Comparison of ENCODE assay signal across 15 cellular contexts in the genomic region with DNA sequence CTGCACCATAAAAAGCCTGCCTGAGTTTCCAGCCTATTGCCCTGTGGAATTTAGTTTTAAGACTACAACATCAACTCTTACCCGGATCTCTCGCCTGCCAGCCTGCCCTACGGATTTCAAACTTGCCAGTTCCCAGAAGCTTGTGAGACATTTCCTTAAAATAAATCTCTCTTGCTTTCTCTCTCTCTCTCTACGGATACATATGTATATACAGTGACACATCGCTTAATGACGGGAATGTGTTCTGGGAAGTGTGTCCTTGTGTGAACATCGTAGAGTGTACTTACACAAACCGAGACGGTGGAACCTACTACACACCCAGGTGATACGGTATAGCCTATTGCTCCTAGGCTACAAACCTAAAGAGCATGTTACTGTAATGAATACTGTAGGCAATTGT.
DNase-seq lines count a peak whose midpoint lies in the region; ATAC-seq and TF ChIP-seq lines count a peak whose summit lies in the region.
"Had no signal": no experiment of that assay in that cellular context is flagged by ENCODE, and none has a peak within 500 bp of the region (broad histone marks: within the 10 kb centered on the region; RNA-seq: fewer than 3 reads in every experiment).

No MANE protein-coding gene starts in this region.

- ATAC-seq in RWPE2 (ENCODE audit: low read depth) (no peak), WTC11 (no peak)

- no peak overlapping the region for H2BK12ac ChIP-seq in H9 (ENCODE audit: insufficient read length, low read depth, low read length)

- DNase-seq in AG04450 (ENCODE audit: low read depth, low spot score) (no peak), RWPE2 (ENCODE audit: low spot score) (no peak), chondrocyte (ENCODE audit: low spot score) (no peak), osteoblast (ENCODE audit: insufficient read length, low spot score, missing footprints) (no peak), H9 (no peak), WTC11 (ENCODE audit: low spot score) (no peak), activated gamma-delta T cell treated with Interleukin-2 at 50 U/mL for 16 hours (no peak), globus pallidus (ENCODE audit: low spot score) (no peak)
- DNase-seq: AML-193; Caco-2; CD8-positive, alpha-beta memory T cell; DMS53; GF-D8 had no signal

- no peaks in the 10 kb centered on the region for H3K79me1 ChIP-seq in H9 (ENCODE audit: insufficient read depth, low read depth, low read length, poor library complexity, severe bottlenecking)

- no peak overlapping the region for H3K23ac ChIP-seq in H9 (ENCODE audit: insufficient read length, low read depth, low read length)

- H3K4me1 Mint-ChIP-seq in chondrocyte (ENCODE audit: low read depth) (peaks cover 13% of the 10 kb centered on the region), H9 (peaks cover under 1% of the 10 kb centered on the region in 2 experiments; a peak in 3 of 4 replicates), WTC11 (no peaks in the 10 kb centered on the region)
- H3K4me1 Mint-ChIP-seq: CD8-positive, alpha-beta memory T cell had no signal

- H3T11ph ChIP-seq in H9 (ENCODE audit: low read length), result no peak overlapping the region

- H3K27me3 ChIP-seq in AG04450 (ENCODE audit: control insufficient read depth, insufficient read depth, low read length) (no peaks in the 10 kb centered on the region), RWPE2 (ENCODE audit: insufficient read depth, poor library complexity, severe bottlenecking) (no peaks in the 10 kb centered on the region), osteoblast (ENCODE audit: insufficient read depth, low read length) (no peaks in the 10 kb centered on the region), H9 (ENCODE audit: insufficient read depth, low read length) (no peaks in the 10 kb centered on the region)
- H3K27me3 ChIP-seq: BLaER1 had no signal

- WGBS in H9 (ENCODE audit: extremely low coverage, insufficient read length, low lambda C conversion rate), result no CpG with 5 or more reads among the region's 10 CpGs

- H3K9me3 ChIP-seq in AG04450 (ENCODE audit: control insufficient read depth, insufficient read depth, low read length), result no peaks in the 10 kb centered on the region
- H3K9me3 ChIP-seq in RWPE2 (ENCODE audit: severe bottlenecking), result peaks cover 3% of the 10 kb centered on the region
- H3K9me3 ChIP-seq in osteoblast (ENCODE audit: low read depth, low read length), result no peaks in the 10 kb centered on the region
- H3K9me3 ChIP-seq in H9 (ENCODE audit: control insufficient read depth, low read depth, low read length), result no peaks in the 10 kb centered on the region
- H3K9me3 ChIP-seq: BLaER1, Caco-2 had no signal

- H2BK120ac ChIP-seq in H9 (ENCODE audit: low read depth, low read length, poor library complexity, severe bottlenecking), result no peak overlapping the region

- H2BK20ac ChIP-seq in H9 (ENCODE audit: low read depth, low read length, poor library complexity, severe bottlenecking), result no peak overlapping the region

- H2BK5ac ChIP-seq in H9 (ENCODE audit: insufficient read length, low read length), result no peak overlapping the region

- H3K4ac ChIP-seq in H9 (ENCODE audit: low read depth, low read length), result no peak overlapping the region

- H3K18ac ChIP-seq in H9 (ENCODE audit: insufficient read length, low read depth, low read length), result no peak overlapping the region

- H3K4me2 ChIP-seq in osteoblast (ENCODE audit: insufficient read depth, low read length), result peak overlapping the region; percentile 2
- no peak overlapping the region for H3K4me2 ChIP-seq in H9 (ENCODE audit: insufficient read depth, insufficient read length, low read length)
- H3K4me2 ChIP-seq: BLaER1 had no signal

- H3K9me3 Mint-ChIP-seq in chondrocyte (ENCODE audit: low read depth) (no peaks in the 10 kb centered on the region), H9 (no peaks in the 10 kb centered on the region), WTC11 (peaks cover 63% of the 10 kb centered on the region)
- H3K9me3 Mint-ChIP-seq: CD8-positive, alpha-beta memory T cell had no signal

- H3K36me3 ChIP-seq in RWPE2 (ENCODE audit: low read depth), result no peaks in the 10 kb centered on the region
- H3K36me3 ChIP-seq in osteoblast (ENCODE audit: insufficient read depth, low read length), result no peaks in the 10 kb centered on the region
- H3K36me3 ChIP-seq: BLaER1 had no signal

- no peaks in the 10 kb centered on the region for H3K23me2 ChIP-seq in H9 (ENCODE audit: insufficient read length, low read depth, low read length, poor library complexity, severe bottlenecking)

- no peaks in the 10 kb centered on the region for H3K36me3 Mint-ChIP-seq in chondrocyte (ENCODE audit: low read depth)
- no peaks in the 10 kb centered on the region for H3K36me3 Mint-ChIP-seq in H9 (ENCODE audit: insufficient read depth in 1 of 3, low read depth in 3 of 3)
- H3K36me3 Mint-ChIP-seq in WTC11, result peaks cover 44% of the 10 kb centered on the region

- H2AK5ac ChIP-seq in H9 (ENCODE audit: insufficient read length, low read length), result no peak overlapping the region

- H4K20me1 ChIP-seq in osteoblast (ENCODE audit: insufficient read depth, low read length), result no peaks in the 10 kb centered on the region
- no peaks in the 10 kb centered on the region for H4K20me1 ChIP-seq in H9 (ENCODE audit: control insufficient read depth, insufficient read depth, insufficient read length)
- H4K20me1 ChIP-seq: BLaER1 had no signal

- no peak overlapping the region for H2BK15ac ChIP-seq in H9 (ENCODE audit: low read depth, low read length)

- H3K4me1 ChIP-seq in RWPE2 (ENCODE audit: insufficient read depth, poor library complexity, severe bottlenecking) (peaks cover 13% of the 10 kb centered on the region), osteoblast (ENCODE audit: insufficient read depth, low read length) (peaks cover 17% of the 10 kb centered on the region), H9 (ENCODE audit: insufficient read depth, low read length) (no peaks in the 10 kb centered on the region)

- H3K79me2 ChIP-seq in osteoblast (ENCODE audit: insufficient read depth, low read length) (no peaks in the 10 kb centered on the region), H9 (ENCODE audit: insufficient read depth, low read length) (no peaks in the 10 kb centered on the region)

- no peak overlapping the region for H3K56ac ChIP-seq in H9 (ENCODE audit: insufficient read length, low read depth, low read length)

- H3K27ac Mint-ChIP-seq in chondrocyte (ENCODE audit: unreplicated experiment) (peak overlapping the region; percentile 90), H9 (no peak overlapping the region), WTC11 (no peak overlapping the region)
- H3K27ac Mint-ChIP-seq: CD8-positive, alpha-beta memory T cell had no signal

- H3K4me3 Mint-ChIP-seq in chondrocyte (ENCODE audit: unreplicated experiment), result no peak overlapping the region
- no peak overlapping the region for H3K4me3 Mint-ChIP-seq in H9
- H3K4me3 Mint-ChIP-seq in WTC11, result no peak overlapping the region
- H3K4me3 Mint-ChIP-seq: CD8-positive, alpha-beta memory T cell had no signal

- H4K8ac ChIP-seq in H9 (replicated peaks; ENCODE audit: insufficient read length, low read depth, low read length), result no peak overlapping the region

- H2AFZ ChIP-seq in osteoblast (ENCODE audit: low read length) (no peak overlapping the region), H9 (ENCODE audit: low read length) (no peak overlapping the region)

- POLR2A ChIA-PET in AG04450 (lab: Yijun Ruan, JAX) (interaction anchor here (1.1 kb wide), 1 partner anchor 13 kb away, joined by 3 read pairs; no protein-coding TSS in a partner anchor), WTC11 (lab: Charles Lee) (no interaction called here)

- no peak overlapping the region for H3K9ac ChIP-seq in H9 (ENCODE audit: extremely low read depth, insufficient read length, low read length)
- H3K9ac ChIP-seq: BLaER1 had no signal

- H3K27me3 Mint-ChIP-seq in chondrocyte (ENCODE audit: low read depth), result no peaks in the 10 kb centered on the region
- H3K27me3 Mint-ChIP-seq in H9 (ENCODE audit: low read depth), result peaks cover 2% of the 10 kb centered on the region; the same call in 1 of the 2 replicates
- peaks cover 11% of the 10 kb centered on the region; the same call in 1 of the 2 replicates for H3K27me3 Mint-ChIP-seq in WTC11 (ENCODE audit: low read depth)

- no peak for TF ChIP-seq CTCF in AG04450 (IDR thresholded peaks at IDR 0.05; ENCODE audit: low read depth, low read length)
- TF ChIP-seq CTCF in RWPE2 (IDR thresholded peaks at IDR 0.05; ENCODE audit: poor library complexity, severe bottlenecking), result no peak
- no peak for TF ChIP-seq CTCF in chondrocyte (IDR thresholded peaks at IDR 0.05)
- no peak for TF ChIP-seq CTCF in osteoblast (IDR thresholded peaks at IDR 0.05; ENCODE audit: extremely low read depth, low read depth, low read length)
- no peak for TF ChIP-seq CTCF in H9 (conservative IDR thresholded peaks at IDR 0.05)
- no peak for TF ChIP-seq CTCF in WTC11 (IDR thresholded peaks at IDR 0.05)

- no peak overlapping the region for H4K91ac ChIP-seq in H9 (ENCODE audit: insufficient read length, low read depth, low read length)

- H3K4me3 ChIP-seq in AG04450 (ENCODE audit: low read depth, low read length) (no peak overlapping the region), RWPE2 (ENCODE audit: severe bottlenecking) (no peak overlapping the region), osteoblast (ENCODE audit: insufficient read depth, low read length) (no peak overlapping the region)
- H3K4me3 ChIP-seq: BLaER1 had no signal

- no peak overlapping the region for H4K5ac ChIP-seq in H9 (ENCODE audit: insufficient read length, low read depth, low read length)

- peak overlapping the region; percentile 22 for H3K27ac ChIP-seq in AG04450 (ENCODE audit: low read depth, low read length)
- H3K27ac ChIP-seq in RWPE2 (ENCODE audit: poor library complexity, severe bottlenecking), result peak overlapping the region; percentile 90
- peak overlapping the region; percentile 8 for H3K27ac ChIP-seq in osteoblast (ENCODE audit: low read depth, low read length)
- H3K27ac ChIP-seq in H9 (ENCODE audit: insufficient read length, low read depth, low read length), result no peak overlapping the region
- H3K27ac ChIP-seq: 22Rv1, BLaER1 had no signal

- CTCF ChIA-PET in AG04450 (lab: Charles Lee), result no interaction called here
- CTCF ChIA-PET in WTC11 (lab: Charles Lee), result no interaction called here

- H3K14ac ChIP-seq in H9 (ENCODE audit: insufficient read depth, low read length), result no peak overlapping the region

TF ChIP-seq in WTC11, 78 proteins besides CTCF, POLR2A, EP300 and RAD21 (continues in another document):
- TF ChIP-seq NFE2L1 (CRISPR knock-in tag; IDR thresholded peaks at IDR 0.05) (no peak), KAT7 (CRISPR knock-in tag; IDR thresholded peaks at IDR 0.05; ENCODE audit: borderline replicate concordance) (no peak)
- TF ChIP-seq, protein P1, sequence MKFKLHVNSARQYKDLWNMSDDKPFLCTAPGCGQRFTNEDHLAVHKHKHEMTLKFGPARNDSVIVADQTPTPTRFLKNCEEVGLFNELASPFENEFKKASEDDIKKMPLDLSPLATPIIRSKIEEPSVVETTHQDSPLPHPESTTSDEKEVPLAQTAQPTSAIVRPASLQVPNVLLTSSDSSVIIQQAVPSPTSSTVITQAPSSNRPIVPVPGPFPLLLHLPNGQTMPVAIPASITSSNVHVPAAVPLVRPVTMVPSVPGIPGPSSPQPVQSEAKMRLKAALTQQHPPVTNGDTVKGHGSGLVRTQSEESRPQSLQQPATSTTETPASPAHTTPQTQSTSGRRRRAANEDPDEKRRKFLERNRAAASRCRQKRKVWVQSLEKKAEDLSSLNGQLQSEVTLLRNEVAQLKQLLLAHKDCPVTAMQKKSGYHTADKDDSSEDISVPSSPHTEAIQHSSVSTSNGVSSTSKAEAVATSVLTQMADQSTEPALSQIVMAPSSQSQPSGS (CRISPR knock-in tag; IDR thresholded peaks at IDR 0.05; ENCODE audit: borderline replicate concordance, low read depth), result no peak
